Comparison of ENCODE assay signal across 8 cellular contexts in the genomic region with DNA sequence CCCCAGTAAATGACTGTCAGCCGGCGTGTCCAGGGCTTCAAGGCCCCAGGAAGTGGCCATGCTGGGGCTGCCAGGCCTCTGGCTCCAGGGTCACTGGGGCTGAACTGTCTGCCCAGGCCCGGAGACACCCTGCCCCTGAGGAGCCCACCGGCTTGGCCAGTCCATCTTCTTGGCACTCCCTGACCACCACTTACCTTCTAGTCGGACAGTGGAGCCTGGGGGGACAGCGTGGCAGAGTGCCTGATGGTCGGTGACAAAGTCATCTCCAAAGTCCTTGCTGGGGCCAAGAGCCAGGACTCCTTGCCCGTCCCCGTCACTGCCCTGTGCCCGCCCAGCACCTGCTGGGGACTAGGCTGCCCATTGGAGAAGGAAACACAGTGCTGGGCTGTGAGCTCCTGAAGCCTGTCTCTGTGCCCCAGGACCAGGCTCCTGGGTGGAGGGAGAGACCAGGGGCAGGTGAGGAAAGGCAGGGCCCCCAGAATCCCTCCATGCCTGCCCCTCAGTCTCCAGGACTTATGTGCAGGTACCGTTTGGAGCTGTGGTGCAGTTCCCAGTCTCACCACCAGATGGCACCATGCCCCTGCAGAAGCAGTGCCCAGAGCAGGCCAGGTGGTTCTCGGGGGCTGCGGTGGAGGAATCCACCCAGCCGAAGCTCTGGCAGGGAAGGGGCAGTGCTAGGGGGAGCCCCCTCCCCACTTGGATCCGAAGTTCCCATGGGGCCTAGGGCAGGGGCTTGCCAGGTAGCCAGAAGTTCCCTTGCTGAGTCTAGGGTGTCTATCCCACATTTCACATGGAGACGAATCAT. TPM values are rescaled to one million over a fixed set of nuclear protein-coding genes. Genes with fewer than 3 reads are reported as not detected.
DNase-seq lines count a peak whose midpoint lies in the region; ATAC-seq and TF ChIP-seq lines count a peak whose summit lies in the region.

No MANE protein-coding gene starts in this region.

- no peak overlapping the region for H3K4me2 ChIP-seq in SK-N-SH

- H3K27me3 Mint-ChIP-seq in activated naive CD4-positive, alpha-beta T cell treated with anti-CD3 and anti-CD28 coated beads, Interleukin-2, amount 10 ng/mL, durations not matched to agents 7 days and 5 days: peaks cover 46% of the 10 kb centered on the region

- H3K4me1 ChIP-seq in SK-N-SH (ENCODE audit: control insufficient read depth in 1 of 2, insufficient read depth in 2 of 2, low read depth in 1 of 2, low read length in 1 of 2) (peaks cover 0 to 35% of the 10 kb centered on the region in 2 experiments; a peak in 1 of 4 replicates), upper lobe of left lung (peaks cover 0 to 9% (median 5%) of the 10 kb centered on the region in 4 donors)

- peak overlapping the region; percentile 49 to 61; a peak in 2 of 4 replicates for H3K4me3 ChIP-seq in SK-N-SH (ENCODE audit: low read depth in 2 of 2, low read length in 1 of 2)
- H3K4me3 ChIP-seq in upper lobe of left lung: no peak overlapping the region

- POLR2A ChIA-PET in SK-N-SH (lab: Yijun Ruan, JAX): interaction anchor here (0.6 to 1.4 kb wide), 6 partner anchors 81 to 703 kb away, joined by 3 to 6 read pairs (median 3); partner anchors contain the start of gene ZNF74

- H3K9me2 ChIP-seq in SK-N-SH: no peaks in the 10 kb centered on the region

- no peak overlapping the region for H2AFZ ChIP-seq in SK-N-SH (ENCODE audit: low read depth)

- DNase-seq in Daoy (ENCODE audit: low read depth): peak; percentile 82
- peak; percentile 28 to 75 for DNase-seq in Kasumi-1 (lab: John Stamatoyannopoulos, UW)
- DNase-seq in SK-N-SH: peak; percentile 90
- DNase-seq in activated naive CD4-positive, alpha-beta T cell treated with anti-CD3 and anti-CD28 coated beads, Interleukin-2, amount 10 ng/mL, durations not matched to agents 7 days and 5 days: peak; percentile 91
- peak; percentile 61 to 97 (median 90) for DNase-seq in head of caudate nucleus
- peak; percentile 78 to 99 (median 94) for DNase-seq in posterior cingulate gyrus
- DNase-seq in upper lobe of left lung: peak; percentile 76 to 85

- H3K9me3 Mint-ChIP-seq in activated naive CD4-positive, alpha-beta T cell treated with anti-CD3 and anti-CD28 coated beads, Interleukin-2, amount 10 ng/mL, durations not matched to agents 7 days and 5 days: no peaks in the 10 kb centered on the region

- peak; percentile 95 for TF ChIP-seq CTCF in SK-N-SH (IDR thresholded peaks at IDR 0.05)
- peak; percentile 95 to 100 (median 99) for TF ChIP-seq CTCF in upper lobe of left lung (IDR thresholded peaks at IDR 0.05)

- H3K36me3 Mint-ChIP-seq in activated naive CD4-positive, alpha-beta T cell treated with anti-CD3 and anti-CD28 coated beads, Interleukin-2, amount 10 ng/mL, durations not matched to agents 7 days and 5 days: no peaks in the 10 kb centered on the region

- peaks cover 4% of the 10 kb centered on the region; the same call in 1 of the 2 replicates for H3K79me2 ChIP-seq in SK-N-SH (ENCODE audit: insufficient read depth)

- TF ChIP-seq EP300 in SK-N-SH (IDR thresholded peaks at IDR 0.05; ENCODE audit: borderline replicate concordance in 1 of 2, low read depth in 1 of 2, low read length in 1 of 2) (no peak), upper lobe of left lung (IDR thresholded peaks at IDR 0.05) (no peak)

- H3F3A ChIP-seq in SK-N-SH (replicated peaks; ENCODE audit: insufficient read depth): no peaks in the 10 kb centered on the region

- no peaks in the 10 kb centered on the region for H3K9me3 ChIP-seq in SK-N-SH
- no peaks in the 10 kb centered on the region for H3K9me3 ChIP-seq in upper lobe of left lung

- H3K4me1 Mint-ChIP-seq in activated naive CD4-positive, alpha-beta T cell treated with anti-CD3 and anti-CD28 coated beads, Interleukin-2, amount 10 ng/mL, durations not matched to agents 7 days and 5 days: peaks cover 5% of the 10 kb centered on the region

- TF ChIP-seq RAD21 in SK-N-SH (IDR thresholded peaks at IDR 0.05; ENCODE audit: low read length): peak; percentile 98

- peak; percentile 79 to 81 for ATAC-seq in upper lobe of left lung (ENCODE audit: low FRiP score in 2 of 2)
- ATAC-seq in GM21576 (IDR thresholded peaks at IDR 0.05; ENCODE audit: unreplicated experiment): no peak

- no peak for TF ChIP-seq POLR2A in upper lobe of left lung (IDR thresholded peaks at IDR 0.05)

- H3K27ac ChIP-seq in SK-N-SH (ENCODE audit: low read depth in 2 of 2, low read length in 1 of 2): peak overlapping the region in 1 of 2 experiments; percentile 74; a peak in 1 of 4 replicates
- H3K27ac ChIP-seq in upper lobe of left lung: no peak overlapping the region

- intact Hi-C loops in head of caudate nucleus (cut with DNase I): loop anchor here (5.0 kb wide), 2 partner anchors 110 to 130 kb away; partner anchors contain the start of gene RTN4R
- intact Hi-C loops in posterior cingulate gyrus (cut with DNase I): loop anchor here (1.0 to 2.0 kb wide), 2 partner anchors 112 to 128 kb away; partner anchors contain the start of gene RTN4R

- 30% methylated on average over 10 of the region's 16 CpGs for WGBS in SK-N-SH (ENCODE audit: low lambda C conversion rate)
- WGBS in upper lobe of left lung, 2 donors: 50 to 54% methylated on average over 10 to 13 of the region's 16 CpGs

- H3K9ac ChIP-seq in SK-N-SH: no peak overlapping the region

- H3K4me3 Mint-ChIP-seq in activated naive CD4-positive, alpha-beta T cell treated with anti-CD3 and anti-CD28 coated beads, Interleukin-2, amount 10 ng/mL, durations not matched to agents 7 days and 5 days: no peak overlapping the region

- H3K27me3 ChIP-seq in SK-N-SH (ENCODE audit: insufficient read depth): no peaks in the 10 kb centered on the region
- peaks cover 0 to 6% (median 0%) of the 10 kb centered on the region in 4 donors for H3K27me3 ChIP-seq in upper lobe of left lung

- H3K36me3 ChIP-seq in SK-N-SH (replicated peaks in 1 of 2; ENCODE audit: control insufficient read depth in 1 of 2, insufficient read depth in 2 of 2, low read length in 1 of 2) (peaks cover 0 to 2% of the 10 kb centered on the region in 2 experiments), upper lobe of left lung (no peaks in the 10 kb centered on the region)

- no peaks in the 10 kb centered on the region for H4K20me1 ChIP-seq in SK-N-SH (ENCODE audit: insufficient read depth)

- CTCF ChIA-PET in SK-N-SH (lab: Yijun Ruan, JAX): interaction anchor here (0.6 to 5.1 kb wide), 49 partner anchors 9 to 384 kb away, joined by 3 to 87 read pairs (median 5); partner anchors contain the start of gene DGCR6L
- CTCF ChIA-PET in activated naive CD4-positive, alpha-beta T cell treated with anti-CD3 and anti-CD28 coated beads, Interleukin-2, amount 10 ng/mL, durations not matched to agents 7 days and 5 days (lab: Charles Lee): interaction anchor here (0.7 to 2.8 kb wide), 13 partner anchors 12 to 477 kb away, joined by 3 to 18 read pairs (median 3); no protein-coding TSS in a partner anchor

- H3K27ac Mint-ChIP-seq in activated naive CD4-positive, alpha-beta T cell treated with anti-CD3 and anti-CD28 coated beads, Interleukin-2, amount 10 ng/mL, durations not matched to agents 7 days and 5 days: no peak overlapping the region

TF ChIP-seq in SK-N-SH, 30 proteins besides CTCF, POLR2A, EP300 and RAD21:
- TF ChIP-seq SMC3 (IDR thresholded peaks at IDR 0.05; ENCODE audit: low read depth, low read length) (peak; percentile 100), EZH2phosphoT487 (IDR thresholded peaks at IDR 0.05; ENCODE audit: borderline replicate concordance, low read depth) (no peak)
TF ChIP-seq in SK-N-SH: peak in this region for 1.

RNA-seq across cellular contexts. Expression of gene CCDC188, which starts 6.0 kb away (rescaled TPM):
- total RNA-seq in Daoy (2014; rRNA removed; shearing (Covaris generic)): 0.51 TPM in 1 of 2 replicates, not detected in the other
- polyA plus RNA-seq in SK-N-SH (2012; rRNA removed): 21.1 and 24.0 TPM in 2 replicates
- 4.4 and 6.7 TPM in 2 replicates for polyA plus RNA-seq in SK-N-SH (2012; cell fraction: cytosol; rRNA removed)
- 141 and 175 TPM in 2 replicates for polyA plus RNA-seq in SK-N-SH (2012; cell fraction: nucleus; rRNA removed)
- 1 to 10 TPM in 3 of 6 donors, under 1 TPM in 3; 0.46 to 2.1 (median 1.2) TPM for total RNA-seq in upper lobe of left lung

RNA-seq across cellular contexts. Expression of gene ZDHHC8, which starts 25.2 kb away (rescaled TPM):
- total RNA-seq in Daoy (2014; rRNA removed; shearing (Covaris generic)): 3.3 and 20.7 TPM in 2 replicates
- 36.5 and 65.3 TPM in 2 replicates for polyA plus RNA-seq in SK-N-SH (2012; rRNA removed)
- 21.9 and 35.0 TPM in 2 replicates for polyA plus RNA-seq in SK-N-SH (2012; cell fraction: cytosol; rRNA removed)
- polyA plus RNA-seq in SK-N-SH (2012; cell fraction: nucleus; rRNA removed): 436 and 508 TPM in 2 replicates
- total RNA-seq in upper lobe of left lung: 10 to 100 TPM; 19.5 to 87.1 (median 63.9) TPM

RNA-seq across cellular contexts. Expression of gene TRMT2A, which starts 39.8 kb away (rescaled TPM):
- 36.6 and 41.3 TPM in 2 replicates for total RNA-seq in Daoy (2014; rRNA removed; shearing (Covaris generic))
- polyA plus RNA-seq in SK-N-SH (2012; rRNA removed): 54.6 and 73.1 TPM in 2 replicates
- polyA plus RNA-seq in SK-N-SH (2012; cell fraction: cytosol; rRNA removed): 7.9 and 12.8 TPM in 2 replicates
- 409 and 434 TPM in 2 replicates for polyA plus RNA-seq in SK-N-SH (2012; cell fraction: nucleus; rRNA removed)
- 100 to 1,000 TPM in 1 of 6 donors, 10 to 100 TPM in 5; 30.3 to 146 (median 61.9) TPM for total RNA-seq in upper lobe of left lung

RNA-seq across cellular contexts. Expression of gene RANBP1, which starts 40.9 kb away (rescaled TPM):
- total RNA-seq in Daoy (2014; rRNA removed; shearing (Covaris generic)): 1,098 and 1,301 TPM in 2 replicates
- 288 and 502 TPM in 2 replicates for polyA plus RNA-seq in SK-N-SH (2012; rRNA removed)
- polyA plus RNA-seq in SK-N-SH (2012; cell fraction: cytosol; rRNA removed): 421 and 483 TPM in 2 replicates
- polyA plus RNA-seq in SK-N-SH (2012; cell fraction: nucleus; rRNA removed): 259 and 349 TPM in 2 replicates
- 100 to 1,000 TPM in 2 of 6 donors, 10 to 100 TPM in 4; 55.3 to 154 (median 87.8) TPM for total RNA-seq in upper lobe of left lung

Comparison
In these comparisons a context has a peak if more than half of its experiments do, and no peak if none do; other contexts are left out.
1. H3K4me3 ChIP-seq: peak in SK-N-SH (2 of 2); none in upper lobe of left lung (0 of 4).
2. Peak in every context shown above with its lines, with median percentiles within 50 percentile points of each other: DNase-seq.